Comparison of ENCODE assay signal across 28 cellular contexts in the genomic region with DNA sequence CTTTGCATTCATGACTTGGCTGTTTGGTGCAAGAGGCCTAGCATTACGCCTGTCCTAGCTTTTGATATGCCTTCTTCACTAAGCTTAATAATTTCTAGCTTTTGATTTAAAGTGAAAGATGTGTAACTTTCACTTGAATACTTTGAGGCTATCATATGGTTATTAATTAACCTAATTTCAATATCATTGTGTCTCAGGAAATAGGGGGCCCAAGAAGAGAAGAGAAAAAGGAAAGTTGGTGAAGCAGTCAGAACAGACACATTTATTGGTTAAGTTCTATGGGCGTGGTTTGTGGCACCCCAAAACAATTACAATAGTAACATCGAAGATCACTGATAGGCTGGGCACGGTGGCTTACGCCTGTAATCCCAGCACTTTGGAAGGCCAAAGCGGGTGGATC. TPM values are rescaled to one million over a fixed set of nuclear protein-coding genes. Genes with fewer than 3 reads are reported as not detected.
"Had no signal": no experiment of that assay in that cellular context is flagged by ENCODE, and none has a peak within 500 bp of the region (broad histone marks: within the 10 kb centered on the region; RNA-seq: fewer than 3 reads in every experiment).

No MANE protein-coding gene starts in this region.

- H3K36me3 ChIP-seq: colonic mucosa, gastrocnemius medialis, neural progenitor cell, right atrium auricular region had no signal

- H3K27ac Mint-ChIP-seq: activated naive CD4-positive, alpha-beta T cell treated with anti-CD3 and anti-CD28 coated beads for 36 hours; activated naive CD8-positive, alpha-beta T cell treated with anti-CD3 and anti-CD28 coated beads for 36 hours; mesothelial cell of epicardium; neural progenitor cell; T-cell had no signal

- H3K9me3 Mint-ChIP-seq: activated naive CD4-positive, alpha-beta T cell treated with anti-CD3 and anti-CD28 coated beads for 36 hours; activated naive CD8-positive, alpha-beta T cell treated with anti-CD3 and anti-CD28 coated beads for 36 hours; mesothelial cell of epicardium; naive B cell; neural progenitor cell; T-cell had no signal

- H3K4me3 Mint-ChIP-seq: activated naive CD4-positive, alpha-beta T cell treated with anti-CD3 and anti-CD28 coated beads for 36 hours; activated naive CD8-positive, alpha-beta T cell treated with anti-CD3 and anti-CD28 coated beads for 36 hours; mesothelial cell of epicardium; neural progenitor cell; T-cell had no signal

- H3K27me3 ChIP-seq: adrenal gland, body of pancreas, colonic mucosa, gastrocnemius medialis, neural progenitor cell, right atrium auricular region, testis, transverse colon had no signal

- H3K4me1 ChIP-seq: body of pancreas, colonic mucosa, gastrocnemius medialis, parathyroid adenoma, right atrium auricular region, testis, transverse colon had no signal

- FAIRE-seq: endometrium, keratinocyte had no signal

- H3K4me3 ChIP-seq: adrenal gland, body of pancreas, colonic mucosa, gastrocnemius medialis, neural progenitor cell, right atrium auricular region, testis, transverse colon had no signal

- DNase-seq: activated CD4-positive, alpha-beta T cell treated with anti-CD3 and anti-CD28 coated beads for 4 hours; activated CD4-positive, alpha-beta T cell treated with anti-CD3 and anti-CD28 coated beads, Interleukin-2, amount 50 U/mL, for 4 hours; activated effector memory CD4-positive, alpha-beta T cell treated with Interleukin-2 at 50 U/mL for 16 hours; activated naive CD4-positive, alpha-beta T cell treated with anti-CD3 and anti-CD28 coated beads for 36 hours; activated naive CD8-positive, alpha-beta T cell treated with anti-CD3 and anti-CD28 coated beads for 36 hours; aorta; cerebellar nuclear complex; colonic mucosa; effector CD8-positive, alpha-beta T cell; gastrocnemius medialis; glutamatergic neuron; left colon; mammary epithelial cell; naive B cell; occipital lobe; stimulated activated CD4-positive, alpha-beta T cell treated with anti-CD3 and anti-CD28 coated beads, Interleukin-4, amount 100 ng/mL, for 1 hour; stimulated activated naive CD8-positive, alpha-beta T cell treated with anti-CD3 and anti-CD28 coated beads, Interleukin-15, Interleukin-2, amounts not matched to agents 100 U/mL and 50 U/mL, for 24 hours; T-cell; testis; transverse colon had no signal

- H3K9me3 ChIP-seq: adrenal gland, body of pancreas, colonic mucosa, gastrocnemius medialis, right atrium auricular region, testis, transverse colon had no signal

- ATAC-seq: body of pancreas; gastrocnemius medialis; left colon; stimulated activated naive CD8-positive, alpha-beta T cell treated with anti-CD3 and anti-CD28 coated beads, Interleukin-15, Interleukin-2, amounts not matched to agents 100 U/mL and 50 U/mL, for 24 hours; T-cell had no signal

- H3K27me3 Mint-ChIP-seq: activated naive CD8-positive, alpha-beta T cell treated with anti-CD3 and anti-CD28 coated beads for 36 hours; naive B cell; T-cell had no signal

- H3K27ac ChIP-seq: adrenal gland, body of pancreas, colonic mucosa, gastrocnemius medialis, neural progenitor cell, parathyroid adenoma, right atrium auricular region, testis, transverse colon had no signal

- H3K4me1 Mint-ChIP-seq: activated naive CD8-positive, alpha-beta T cell treated with anti-CD3 and anti-CD28 coated beads for 36 hours; naive B cell; neural progenitor cell had no signal

RNA-seq across cellular contexts. Expression of gene F2RL2, which starts 40.9 kb away (rescaled TPM):
- total RNA-seq: activated naive CD4-positive, alpha-beta T cell treated with anti-CD3 and anti-CD28 coated beads for 36 hours; activated naive CD8-positive, alpha-beta T cell treated with anti-CD3 and anti-CD28 coated beads for 36 hours; gastrocnemius medialis; testis had no signal
- polyA plus RNA-seq: keratinocyte had no signal
